ENCODE assay signal across 2 cellular contexts in genomic region chr6:42400886-42401604, GRCh38.
TF ChIP-seq lines count a peak whose summit lies in the region.

No MANE protein-coding gene starts in this region.

TF ChIP-seq in HCT116, 20 proteins besides CTCF, POLR2A, EP300 and RAD21:
- TF ChIP-seq CEBPB (IDR thresholded peaks at IDR 0.05; ENCODE audit: low read depth) (no peak), POLR2AphosphoS5 (IDR thresholded peaks at IDR 0.05; ENCODE audit: low read depth, low read length) (no peak), JUND (IDR thresholded peaks at IDR 0.05) (no peak), ATF3 (IDR thresholded peaks at IDR 0.05) (no peak), TCF7L2 (IDR thresholded peaks at IDR 0.05; ENCODE audit: borderline replicate concordance, extremely low read depth, insufficient read depth, insufficient read length) (no peak), SRF (IDR thresholded peaks at IDR 0.05; ENCODE audit: low read depth) (no peak), ZFX (IDR thresholded peaks at IDR 0.05) (no peak), EZH2phosphoT487 (IDR thresholded peaks at IDR 0.05; ENCODE audit: borderline replicate concordance) (no peak), EZH2 (IDR thresholded peaks at IDR 0.05) (no peak), FOSL1 (IDR thresholded peaks at IDR 0.05; ENCODE audit: low read depth) (no peak), REST (IDR thresholded peaks at IDR 0.05; ENCODE audit: low read depth) (no peak), ZBTB33 (IDR thresholded peaks at IDR 0.05; ENCODE audit: extremely low read depth, insufficient replicate concordance, low read length) (no peak), SIN3A (IDR thresholded peaks at IDR 0.05; ENCODE audit: low read depth) (no peak), CBX3 (IDR thresholded peaks at IDR 0.05; ENCODE audit: low read depth) (no peak), SP1 (IDR thresholded peaks at IDR 0.05; ENCODE audit: low read depth) (no peak), MAX (IDR thresholded peaks at IDR 0.05) (no peak), ZNF274 (IDR thresholded peaks at IDR 0.05; ENCODE audit: low read depth, low read length) (no peak), ELF1 (IDR thresholded peaks at IDR 0.05; ENCODE audit: borderline replicate concordance, low read depth) (no peak), YY1 (IDR thresholded peaks at IDR 0.05; ENCODE audit: extremely low read depth, insufficient replicate concordance, low read depth, low read length) (no peak)

TF ChIP-seq in HepG2, 621 proteins besides CTCF, POLR2A, EP300 and RAD21:
- TF ChIP-seq ZNF629 (CRISPR knock-in tag; conservative IDR thresholded peaks at IDR 0.05) (peak; percentile 74), YEATS4 (CRISPR knock-in tag; IDR thresholded peaks at IDR 0.05; ENCODE audit: borderline replicate concordance) (no peak)
